9 cellular contexts compared by ENCODE assay signal in the genomic region with DNA sequence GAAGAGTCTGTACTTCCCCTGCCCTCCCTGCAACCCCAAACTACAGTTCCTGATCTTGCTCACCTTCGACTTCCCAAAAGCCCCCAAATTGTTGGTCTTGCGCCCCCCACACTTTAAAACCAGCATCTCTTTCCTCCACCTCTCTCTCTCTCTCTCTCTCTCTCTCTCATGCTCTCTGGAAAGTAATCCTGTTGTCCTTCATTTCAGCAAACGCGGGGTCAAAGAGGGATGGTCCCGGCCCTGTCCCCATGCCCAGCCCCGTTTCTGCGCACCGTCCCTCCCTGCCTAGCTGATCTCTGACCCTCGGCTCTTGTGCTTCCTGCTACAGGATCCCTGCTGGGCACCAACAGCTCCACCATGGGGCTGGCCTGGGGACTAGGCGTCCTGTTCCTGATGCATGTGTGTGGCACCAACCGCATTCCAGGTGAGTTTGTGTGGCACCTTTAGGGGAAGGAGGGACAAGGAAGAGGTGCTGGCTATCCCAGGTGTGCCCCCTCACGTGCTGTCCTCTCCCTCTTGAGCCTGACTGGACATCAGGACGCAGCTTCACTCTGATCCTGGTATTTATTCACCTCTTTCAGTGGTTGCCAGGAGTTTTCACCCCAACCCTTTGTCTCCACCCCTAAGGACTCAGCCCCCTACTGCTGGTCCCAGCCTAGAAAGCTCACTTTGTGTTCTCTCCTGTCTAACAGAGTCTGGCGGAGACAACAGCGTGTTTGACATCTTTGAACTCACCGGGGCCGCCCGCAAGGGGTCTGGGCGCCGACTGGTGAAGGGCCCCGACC. TPM values are rescaled to one million over a fixed set of nuclear protein-coding genes. Genes with fewer than 3 reads are reported as not detected.
A peak's percentile ranks its signal among the peaks of the same experiment; 100 is the strongest.
DNase-seq lines count a peak whose midpoint lies in the region; ATAC-seq and TF ChIP-seq lines count a peak whose summit lies in the region.
"Had no signal": no experiment of that assay in that cellular context is flagged by ENCODE, and none has a peak within 500 bp of the region (broad histone marks: within the 10 kb centered on the region; RNA-seq: fewer than 3 reads in every experiment).

No MANE protein-coding gene starts in this region.

- no peaks in the 10 kb centered on the region for H3K9me3 Mint-ChIP-seq in chondrocyte (ENCODE audit: low read depth)
- H3K9me3 Mint-ChIP-seq: activated B cell treated with CpG ODN at 0.5 μM for 24 hours had no signal

- peak; percentile 6 for TF ChIP-seq CTCF in GM10266 (IDR thresholded peaks at IDR 0.05; ENCODE audit: control insufficient read depth, insufficient read depth, low read depth, missing control alignments)
- peak; percentile 73 for TF ChIP-seq CTCF in chondrocyte (IDR thresholded peaks at IDR 0.05)
- TF ChIP-seq CTCF in lower leg skin (IDR thresholded peaks at IDR 0.05), result peak in 1 of 3 donors; percentile 34
- peak; percentile 46 for TF ChIP-seq CTCF in upper lobe of right lung (IDR thresholded peaks at IDR 0.05)
- no peak for TF ChIP-seq CTCF in GM20000 (IDR thresholded peaks at IDR 0.05; ENCODE audit: extremely low read depth, missing control alignments)
- no peak for TF ChIP-seq CTCF in omental fat pad (IDR thresholded peaks at IDR 0.05)

- no peak for DNase-seq in GM10266 (ENCODE audit: extremely low spot score)
- peak; percentile 51 to 81 for DNase-seq in NCI-H526 (lab: John Stamatoyannopoulos, UW)
- no peak for DNase-seq in chondrocyte (ENCODE audit: low spot score)
- peak; percentile 43 to 92 for DNase-seq in lower leg skin (ENCODE audit: low spot score in 2 of 2)
- DNase-seq in upper lobe of right lung, result peak; percentile 80
- no peak for DNase-seq in GM20000 (ENCODE audit: low spot score)
- DNase-seq in omental fat pad (ENCODE audit: low spot score), result no peak
- no peak for DNase-seq in AG08396 (ENCODE audit: low spot score)
- DNase-seq: activated B cell treated with CpG ODN at 0.5 μM for 24 hours had no signal

- H3K4me3 ChIP-seq in lower leg skin (ENCODE audit: low read depth, poor library complexity, severe bottlenecking) (peak overlapping the region; percentile 56), upper lobe of right lung (peak overlapping the region; percentile 60)

- H3K27ac Mint-ChIP-seq in chondrocyte (ENCODE audit: unreplicated experiment), result peak overlapping the region; percentile 97
- H3K27ac Mint-ChIP-seq: activated B cell treated with CpG ODN at 0.5 μM for 24 hours had no signal

- no peaks in the 10 kb centered on the region for H3K27me3 ChIP-seq in upper lobe of right lung

- TF ChIP-seq POLR2A in lower leg skin (IDR thresholded peaks at IDR 0.05), result no peak

- peaks cover 65% of the 10 kb centered on the region for H3K4me1 Mint-ChIP-seq in chondrocyte (ENCODE audit: low read depth)

- no peaks in the 10 kb centered on the region for H3K27me3 Mint-ChIP-seq in chondrocyte (ENCODE audit: low read depth)

- peaks cover 51% of the 10 kb centered on the region for H3K36me3 Mint-ChIP-seq in chondrocyte (ENCODE audit: low read depth)

- peak overlapping the region; percentile 99 for H3K4me3 Mint-ChIP-seq in chondrocyte (ENCODE audit: unreplicated experiment)
- H3K4me3 Mint-ChIP-seq: activated B cell treated with CpG ODN at 0.5 μM for 24 hours had no signal

- intact Hi-C loops in lower leg skin (cut with DNase I; ENCODE audit: low total_unique reads), result loop anchor here (2.0 kb wide), 1 partner anchor 411 kb away; no protein-coding TSS in a partner anchor
- intact Hi-C loops in upper lobe of right lung (cut with DNase I), result loop anchor here (5.0 to 10.0 kb wide), 2 partner anchors 409 to 767 kb away; no protein-coding TSS in a partner anchor

- peaks cover 45% of the 10 kb centered on the region for H3K36me3 ChIP-seq in upper lobe of right lung

- 41 to 49% methylated on average over 21 of the region's 21 CpGs for WGBS in lower leg skin, 2 donors

- H3K9me3 ChIP-seq in upper lobe of right lung, result no peaks in the 10 kb centered on the region

- peaks cover 7% of the 10 kb centered on the region for H3K4me1 ChIP-seq in upper lobe of right lung

- H3K27ac ChIP-seq in upper lobe of right lung, result peak overlapping the region; percentile 91

- ATAC-seq in upper lobe of right lung (peak; percentile 58), omental fat pad (ENCODE audit: low FRiP score) (no peak)

RNA-seq across cellular contexts. Expression of gene THBS1, which starts 0.8 kb away (rescaled TPM):
- total RNA-seq in chondrocyte (1,967 to 2,361 TPM (median 2,311 TPM) in 3 replicates), lower leg skin (100 to 1,000 TPM in 2 of 4 donors, 10 to 100 TPM in 2; 84.7 to 158 (median 103) TPM), upper lobe of right lung (377 TPM), omental fat pad (1,000 to 10,000 TPM in 3 of 4 donors, 100 to 1,000 TPM in 1; 690 to 4,169 (median 2,356) TPM)

Comparison
In these comparisons a context has a peak if more than half of its experiments do, and no peak if none do; other contexts are left out.
1. DNase-seq: peak in NCI-H526 (2 of 2), lower leg skin (2 of 2) and upper lobe of right lung (single experiment); none in GM10266 (single experiment), chondrocyte (single experiment), GM20000 (single experiment), omental fat pad (single experiment) and AG08396 (single experiment).
2. CTCF ChIP-seq: peak in GM10266 (single experiment), chondrocyte (single experiment) and upper lobe of right lung (single experiment); none in GM20000 (single experiment) and omental fat pad (0 of 3).